Comparison of ENCODE assay signal across 14 cellular contexts in the genomic region with DNA sequence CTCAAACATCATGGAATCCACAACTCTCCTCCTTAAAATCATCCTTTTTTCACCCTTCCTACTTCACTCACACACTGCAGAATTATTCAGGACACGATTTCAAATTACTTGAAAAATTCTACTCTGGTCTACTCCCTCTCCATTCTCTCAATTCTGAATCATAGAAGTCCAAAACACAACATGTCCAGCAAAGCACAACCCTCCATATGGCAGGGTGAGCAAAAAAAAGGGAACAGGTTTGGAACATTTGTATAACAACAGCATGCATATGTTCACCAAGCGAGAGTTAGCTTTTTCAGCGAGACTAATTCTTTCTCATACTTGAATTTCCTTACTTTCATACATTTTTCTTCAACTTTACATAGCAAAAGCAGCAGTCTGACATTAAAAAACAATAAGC.
DNase-seq lines count a peak whose midpoint lies in the region; ATAC-seq lines count a peak whose summit lies in the region.
"Had no signal": no experiment of that assay in that cellular context is flagged by ENCODE, and none has a peak within 500 bp of the region (broad histone marks: within the 10 kb centered on the region; RNA-seq: fewer than 3 reads in every experiment).

No MANE protein-coding gene starts in this region.

- no peak for ATAC-seq in activated T-cell treated with anti-CD3 and anti-CD28 coated beads, Interleukin-2, amount 50 U/mL, for 72 hours (replicated peaks in 1 of 2)
- ATAC-seq in activated T-cell treated with anti-CD3 and anti-CD28 coated beads, Interleukin-2, amount 50 U/mL, for 4 hours = no peak
- no peak for ATAC-seq in stimulated activated memory B cell treated with anti-CD40 and anti-IgM and Interleukin-4, amounts not matched to agents 10 μg/mL and 1 μg/mL and 100 μg/mL, for 72 hours
- ATAC-seq in activated T-helper 17 cell treated with anti-CD3 and anti-CD28 coated beads, Interleukin-2, amount 50 U/mL, for 72 hours (replicated peaks) = no peak

- peaks cover 49% of the 10 kb centered on the region for H3K4me1 Mint-ChIP-seq in activated T-cell treated with anti-CD3 and anti-CD28 coated beads, Interleukin-2, amount 50 U/mL, for 72 hours (ENCODE audit: low read depth)
- H3K4me1 Mint-ChIP-seq in activated T-cell treated with anti-CD3 and anti-CD28 coated beads, Interleukin-2, amount 50 U/mL, for 4 hours (ENCODE audit: low read depth) = peaks cover 61% of the 10 kb centered on the region
- H3K4me1 Mint-ChIP-seq in stimulated activated memory B cell treated with anti-CD40 and anti-IgM and Interleukin-4, amounts not matched to agents 10 μg/mL and 1 μg/mL and 100 μg/mL, for 72 hours = peaks cover 72% of the 10 kb centered on the region
- H3K4me1 Mint-ChIP-seq in activated T-helper 17 cell treated with anti-CD3 and anti-CD28 coated beads, Interleukin-2, amount 50 U/mL, for 72 hours = peaks cover 38% of the 10 kb centered on the region

- peak overlapping the region; percentile 58 for H3K27ac ChIP-seq in cingulate gyrus (ENCODE audit: low read depth, low read length)

- peak overlapping the region; percentile 34 for H3K27ac Mint-ChIP-seq in activated T-cell treated with anti-CD3 and anti-CD28 coated beads, Interleukin-2, amount 50 U/mL, for 72 hours
- peak overlapping the region; percentile 33 for H3K27ac Mint-ChIP-seq in stimulated activated memory B cell treated with anti-CD40 and anti-IgM and Interleukin-4, amounts not matched to agents 10 μg/mL and 1 μg/mL and 100 μg/mL, for 72 hours
- no peak overlapping the region for H3K27ac Mint-ChIP-seq in activated T-helper 17 cell treated with anti-CD3 and anti-CD28 coated beads, Interleukin-2, amount 50 U/mL, for 72 hours
- H3K27ac Mint-ChIP-seq: CD4-positive, alpha-beta T cell; HFFc6 had no signal

- no peak for DNase-seq in activated T-cell treated with anti-CD3 and anti-CD28 coated beads, Interleukin-2, amount 50 U/mL, for 72 hours
- no peak for DNase-seq in activated T-cell treated with anti-CD3 and anti-CD28 coated beads, Interleukin-2, amount 50 U/mL, for 4 hours
- DNase-seq in NCI-H446 treated with DMSO at 0.1 percent for 48 hours (lab: John Stamatoyannopoulos, UW) (peak; percentile 31), midbrain (lab: John Stamatoyannopoulos, UW) (no peak), NCI-H187 (lab: John Stamatoyannopoulos, UW) (no peak)
- DNase-seq: CD4-positive, alpha-beta T cell; HFFc6; KBM-7; NCI-H1105; NCI-H187 treated with DMSO at 0.1 percent for 48 hours; NCI-H510A treated with DMSO at 0.1 percent for 48 hours had no signal

- no peaks in the 10 kb centered on the region for H3K9me3 Mint-ChIP-seq in activated T-cell treated with anti-CD3 and anti-CD28 coated beads, Interleukin-2, amount 50 U/mL, for 72 hours
- H3K9me3 Mint-ChIP-seq in activated T-cell treated with anti-CD3 and anti-CD28 coated beads, Interleukin-2, amount 50 U/mL, for 4 hours = no peaks in the 10 kb centered on the region
- peaks cover 3% of the 10 kb centered on the region for H3K9me3 Mint-ChIP-seq in stimulated activated memory B cell treated with anti-CD40 and anti-IgM and Interleukin-4, amounts not matched to agents 10 μg/mL and 1 μg/mL and 100 μg/mL, for 72 hours
- H3K9me3 Mint-ChIP-seq in activated T-helper 17 cell treated with anti-CD3 and anti-CD28 coated beads, Interleukin-2, amount 50 U/mL, for 72 hours = no peaks in the 10 kb centered on the region
- H3K9me3 Mint-ChIP-seq: CD4-positive, alpha-beta T cell; HFFc6 had no signal

- H3K27me3 Mint-ChIP-seq in activated T-cell treated with anti-CD3 and anti-CD28 coated beads, Interleukin-2, amount 50 U/mL, for 72 hours (ENCODE audit: low read depth) = no peaks in the 10 kb centered on the region
- H3K27me3 Mint-ChIP-seq in activated T-cell treated with anti-CD3 and anti-CD28 coated beads, Interleukin-2, amount 50 U/mL, for 4 hours (ENCODE audit: low read depth) = no peaks in the 10 kb centered on the region
- no peaks in the 10 kb centered on the region for H3K27me3 Mint-ChIP-seq in stimulated activated memory B cell treated with anti-CD40 and anti-IgM and Interleukin-4, amounts not matched to agents 10 μg/mL and 1 μg/mL and 100 μg/mL, for 72 hours
- H3K27me3 Mint-ChIP-seq in activated T-helper 17 cell treated with anti-CD3 and anti-CD28 coated beads, Interleukin-2, amount 50 U/mL, for 72 hours = no peaks in the 10 kb centered on the region
- H3K27me3 Mint-ChIP-seq: CD4-positive, alpha-beta T cell had no signal

- no peak overlapping the region for H3K4me3 Mint-ChIP-seq in activated T-cell treated with anti-CD3 and anti-CD28 coated beads, Interleukin-2, amount 50 U/mL, for 72 hours
- H3K4me3 Mint-ChIP-seq in activated T-cell treated with anti-CD3 and anti-CD28 coated beads, Interleukin-2, amount 50 U/mL, for 4 hours = no peak overlapping the region
- H3K4me3 Mint-ChIP-seq in stimulated activated memory B cell treated with anti-CD40 and anti-IgM and Interleukin-4, amounts not matched to agents 10 μg/mL and 1 μg/mL and 100 μg/mL, for 72 hours = no peak overlapping the region
- H3K4me3 Mint-ChIP-seq in activated T-helper 17 cell treated with anti-CD3 and anti-CD28 coated beads, Interleukin-2, amount 50 U/mL, for 72 hours = no peak overlapping the region
- H3K4me3 Mint-ChIP-seq: CD4-positive, alpha-beta T cell; HFFc6 had no signal

- H3K36me3 Mint-ChIP-seq in activated T-cell treated with anti-CD3 and anti-CD28 coated beads, Interleukin-2, amount 50 U/mL, for 72 hours (ENCODE audit: insufficient read depth in 2 of 2) = peaks cover 2 to 18% of the 10 kb centered on the region in 2 donors
- H3K36me3 Mint-ChIP-seq in activated T-cell treated with anti-CD3 and anti-CD28 coated beads, Interleukin-2, amount 50 U/mL, for 4 hours (ENCODE audit: insufficient read depth) = peaks cover 37% of the 10 kb centered on the region
- H3K36me3 Mint-ChIP-seq in stimulated activated memory B cell treated with anti-CD40 and anti-IgM and Interleukin-4, amounts not matched to agents 10 μg/mL and 1 μg/mL and 100 μg/mL, for 72 hours = peaks cover 62% of the 10 kb centered on the region
- peaks cover 62% of the 10 kb centered on the region for H3K36me3 Mint-ChIP-seq in activated T-helper 17 cell treated with anti-CD3 and anti-CD28 coated beads, Interleukin-2, amount 50 U/mL, for 72 hours (ENCODE audit: low read depth)
